10 cellular contexts compared by ENCODE assay signal in the genomic region with DNA sequence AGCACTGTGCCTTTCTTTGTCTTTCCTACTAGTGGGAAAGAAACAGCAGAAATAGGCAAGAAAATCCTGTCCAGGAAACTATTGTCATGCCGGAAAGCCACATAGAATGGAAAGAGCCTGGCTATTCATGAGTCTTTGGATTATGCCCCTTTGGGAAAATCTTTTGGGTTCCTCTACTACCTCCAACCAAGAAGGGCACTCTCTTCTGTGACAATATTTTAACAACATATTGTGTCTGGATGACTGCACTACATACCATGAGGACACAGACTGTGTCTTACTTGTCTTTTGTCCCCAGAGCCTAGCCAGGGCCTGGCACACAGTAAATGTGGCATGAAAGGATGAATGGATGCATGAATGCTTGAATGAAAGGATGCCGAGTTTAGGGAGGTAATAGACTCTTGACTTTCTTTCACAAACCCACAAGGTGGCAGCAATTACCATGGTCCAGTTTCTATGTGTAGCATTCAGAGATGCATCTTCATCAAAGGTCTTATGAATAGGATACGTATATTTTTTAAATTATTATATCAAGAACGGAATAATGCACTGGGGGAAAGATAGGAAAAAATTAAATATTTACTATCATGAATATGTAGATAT. TPM values are rescaled to one million over a fixed set of nuclear protein-coding genes. Genes with fewer than 3 reads are reported as not detected.
DNase-seq lines count a peak whose midpoint lies in the region; ATAC-seq and TF ChIP-seq lines count a peak whose summit lies in the region.
"Had no signal": no experiment of that assay in that cellular context is flagged by ENCODE, and none has a peak within 500 bp of the region (broad histone marks: within the 10 kb centered on the region; RNA-seq: fewer than 3 reads in every experiment).

No MANE protein-coding gene starts in this region.

- peak in 6 of 10 experiments; percentile 2 to 29 (median 10) for DNase-seq in CD4-positive, alpha-beta T cell
- DNase-seq in Jurkat, Clone E6-1 (ENCODE audit: low read depth, low spot score), result peak; percentile 50
- DNase-seq in MCF 10A (ENCODE audit: unreplicated experiment) (peak; percentile 65), kidney glomerular epithelial cell (lab: John Stamatoyannopoulos, UW) (peak; percentile 23), suprapubic skin (ENCODE audit: low spot score in 2 of 2) (no peak)

- H3K9me3 Mint-ChIP-seq in CD4-positive, alpha-beta T cell, result no peaks in the 10 kb centered on the region
- H3K9me3 Mint-ChIP-seq in MCF 10A (ENCODE audit: unreplicated experiment), result no peaks in the 10 kb centered on the region
- H3K9me3 Mint-ChIP-seq: IgD-negative memory B cell had no signal

- no peaks in the 10 kb centered on the region for H3F3A ChIP-seq in OCI-LY1 (ENCODE audit: insufficient read depth, low read length)

- no peaks in the 10 kb centered on the region for H3K4me1 ChIP-seq in OCI-LY1 (ENCODE audit: insufficient read depth, low read length, severe bottlenecking)
- no peaks in the 10 kb centered on the region for H3K4me1 ChIP-seq in suprapubic skin

- no peak overlapping the region for H3K27ac Mint-ChIP-seq in CD4-positive, alpha-beta T cell
- no peak overlapping the region for H3K27ac Mint-ChIP-seq in MCF 10A (ENCODE audit: low read depth, unreplicated experiment)
- H3K27ac Mint-ChIP-seq: IgD-negative memory B cell had no signal

- intact Hi-C loops in CD4-positive, alpha-beta T cell (cut with DNase I, micrococcal nuclease), result loop anchor here (1.0 to 10.0 kb wide), 5 partner anchors 235 to 720 kb away; no protein-coding TSS in a partner anchor
- intact Hi-C loops in MCF 10A (cut with micrococcal nuclease), result loop anchor here (1.0 kb wide), 2 partner anchors 235 to 717 kb away; no protein-coding TSS in a partner anchor

- peaks cover 27% of the 10 kb centered on the region for H3K27me3 ChIP-seq in CD4-positive, alpha-beta T cell (ENCODE audit: control insufficient read depth, insufficient read depth, low read length)
- H3K27me3 ChIP-seq in OCI-LY1 (ENCODE audit: insufficient read depth, low read length) (no peaks in the 10 kb centered on the region), suprapubic skin (peaks cover 6% of the 10 kb centered on the region)

- no peak overlapping the region for H3K4me3 ChIP-seq in Jurkat, Clone E6-1 (ENCODE audit: low read length)
- H3K4me3 ChIP-seq in OCI-LY1 (ENCODE audit: low read depth, low read length, poor library complexity, severe bottlenecking) (no peak overlapping the region), suprapubic skin (no peak overlapping the region)

- no peaks in the 10 kb centered on the region for H3K79me2 ChIP-seq in OCI-LY1 (ENCODE audit: insufficient read depth, low read length)

- H3K36me3 ChIP-seq in OCI-LY1 (ENCODE audit: insufficient read depth, low read length) (no peaks in the 10 kb centered on the region), suprapubic skin (no peaks in the 10 kb centered on the region)

- H3K9me2 ChIP-seq in OCI-LY1 (ENCODE audit: low read depth, low read length), result no peaks in the 10 kb centered on the region

- H3K9me3 ChIP-seq in CD4-positive, alpha-beta T cell (ENCODE audit: control insufficient read depth, low read length), result no peaks in the 10 kb centered on the region
- no peaks in the 10 kb centered on the region for H3K9me3 ChIP-seq in OCI-LY1 (ENCODE audit: low read length)
- no peaks in the 10 kb centered on the region for H3K9me3 ChIP-seq in suprapubic skin

- CTCF ChIA-PET in CD4-positive, alpha-beta T cell (lab: Charles Lee), result interaction anchor here (1.2 to 1.3 kb wide), 2 partner anchors 9 to 234 kb away, joined by 4 to 8 read pairs; no protein-coding TSS in a partner anchor
- CTCF ChIA-PET in MCF 10A (lab: Yijun Ruan, JAX), result interaction anchor here (0.8 to 5.5 kb wide), 7 partner anchors 21 to 241 kb away, joined by 3 to 93 read pairs (median 4); no protein-coding TSS in a partner anchor

- H2AFZ ChIP-seq in OCI-LY1 (ENCODE audit: low read length), result no peak overlapping the region

- POLR2A ChIA-PET in CD4-positive, alpha-beta T cell (lab: Charles Lee), result no interaction called here
- POLR2A ChIA-PET in MCF 10A (lab: Yijun Ruan, JAX), result no interaction called here

- no peak overlapping the region for H3K4me3 Mint-ChIP-seq in CD4-positive, alpha-beta T cell
- H3K4me3 Mint-ChIP-seq in MCF 10A (ENCODE audit: unreplicated experiment), result no peak overlapping the region
- H3K4me3 Mint-ChIP-seq: IgD-negative memory B cell had no signal

- TF ChIP-seq CTCF in CD4-positive, alpha-beta T cell (IDR thresholded peaks at IDR 0.05), result peak; percentile 78
- TF ChIP-seq CTCF in OCI-LY1 (IDR thresholded peaks at IDR 0.05; ENCODE audit: low read length) (peak; percentile 54), MCF 10A (IDR thresholded peaks at IDR 0.05; ENCODE audit: unreplicated experiment) (peak; percentile 54), suprapubic skin (IDR thresholded peaks at IDR 0.05) (peak; percentile 37 to 53)

- H3K36me3 Mint-ChIP-seq in CD4-positive, alpha-beta T cell (ENCODE audit: low read depth), result no peaks in the 10 kb centered on the region
- no peaks in the 10 kb centered on the region for H3K36me3 Mint-ChIP-seq in MCF 10A (ENCODE audit: insufficient read depth, unreplicated experiment)
- H3K36me3 Mint-ChIP-seq: IgD-negative memory B cell had no signal

- no peaks in the 10 kb centered on the region for H4K20me1 ChIP-seq in OCI-LY1 (ENCODE audit: insufficient read depth, low read length)

- no peak for TF ChIP-seq EP300 in suprapubic skin (IDR thresholded peaks at IDR 0.05)

- BruUV-seq in MCF 10A (replicated peaks; lab: Mats Ljungman, UMichigan), result no TSS peak

- TF ChIP-seq POLR2A in suprapubic skin (IDR thresholded peaks at IDR 0.05), result no peak

- H3K4me2 ChIP-seq in OCI-LY1 (ENCODE audit: low read length), result no peak overlapping the region

- H3K27me3 Mint-ChIP-seq in CD4-positive, alpha-beta T cell, result peaks cover 46% of the 10 kb centered on the region
- peaks cover 20% of the 10 kb centered on the region for H3K27me3 Mint-ChIP-seq in MCF 10A (ENCODE audit: insufficient read depth, unreplicated experiment)

- no peak overlapping the region for H3K9ac ChIP-seq in OCI-LY1 (ENCODE audit: low read length)

- H3K4me1 Mint-ChIP-seq in CD4-positive, alpha-beta T cell (ENCODE audit: low read depth), result no peaks in the 10 kb centered on the region
- H3K4me1 Mint-ChIP-seq in MCF 10A (ENCODE audit: insufficient read depth, unreplicated experiment), result no peaks in the 10 kb centered on the region

- ATAC-seq in CD4-positive, alpha-beta T cell (ENCODE audit: poor library complexity), result no peak
- peak; percentile 81 for ATAC-seq in GM18868 (IDR thresholded peaks at IDR 0.05; ENCODE audit: unreplicated experiment)
- no peak for ATAC-seq in HG03565 (IDR thresholded peaks at IDR 0.05; ENCODE audit: unreplicated experiment)

- WGBS in suprapubic skin, result 24% methylated on average over 4 of the region's 4 CpGs

- H3K27ac ChIP-seq in CD4-positive, alpha-beta T cell (ENCODE audit: low read depth, low read length), result no peak overlapping the region
- H3K27ac ChIP-seq in OCI-LY1 (ENCODE audit: low read depth, low read length, poor library complexity, severe bottlenecking) (no peak overlapping the region), suprapubic skin (no peak overlapping the region)

RNA-seq across cellular contexts. Expression of a gene that starts 30.3 kb away (rescaled TPM):
- total RNA-seq in CD4-positive, alpha-beta T cell, result not detected
- not detected for polyA plus RNA-seq in Jurkat, Clone E6-1 (2012; ENCODE audit: insufficient read depth, insufficient read length)
- total RNA-seq in MCF 10A (2022) (0.72 and 1.1 TPM in 2 replicates), suprapubic skin (not detected)
- total RNA-seq: mononuclear cell had no signal

RNA-seq across cellular contexts. Expression of a gene that starts 48.7 kb away (rescaled TPM):
- 1 to 10 TPM; 3.0 to 3.4 TPM for total RNA-seq in CD4-positive, alpha-beta T cell
- 2.7 TPM for polyA plus RNA-seq in Jurkat, Clone E6-1 (2012; ENCODE audit: insufficient read depth, insufficient read length)
- total RNA-seq in MCF 10A (2022), result 1.7 and 2.1 TPM in 2 replicates
- 10 to 100 TPM; 31.5 to 40.2 (median 34.0) TPM for total RNA-seq in suprapubic skin

Comparison
In these comparisons a context has a peak if more than half of its experiments do, and no peak if none do; other contexts are left out.
1. DNase-seq: peak in CD4-positive, alpha-beta T cell (6 of 10), Jurkat, Clone E6-1 (single experiment), MCF 10A (single experiment) and kidney glomerular epithelial cell (single experiment); none in suprapubic skin (0 of 2).
2. RNA of a gene that starts 48.7 kb away (total RNA-seq): 31.5 to 40.2 TPM in suprapubic skin; 3.0 to 3.4 TPM in CD4-positive, alpha-beta T cell and 1.7 to 2.1 TPM in MCF 10A; every median in the first group is over 4 times any median in the second.
3. Peak in every context shown above with its lines, with median percentiles within 50 percentile points of each other: CTCF ChIP-seq.